ENCODE assay signal across 8 cellular contexts in genomic region chr11:12199231-12199948, GRCh38.
DNase-seq lines count a peak whose midpoint lies in the region; ATAC-seq and TF ChIP-seq lines count a peak whose summit lies in the region.
"Had no signal": no experiment of that assay in that cellular context is flagged by ENCODE, and none has a peak within 500 bp of the region (broad histone marks: within the 10 kb centered on the region; RNA-seq: fewer than 3 reads in every experiment).

No MANE protein-coding gene starts in this region.

- DNase-seq in Caco-2 (peak; percentile 23 to 65), mucosa of descending colon (peak in 2 of 3 donors; percentile 59), psoas muscle (no peak)
- DNase-seq in activated naive CD8-positive, alpha-beta T cell treated with anti-CD3 and anti-CD28 coated beads, Interleukin-2, amount 10 ng/mL, durations not matched to agents 7 days and 5 days, result no peak
- DNase-seq: naive B cell had no signal

- no peak overlapping the region for H3K4me3 ChIP-seq in Caco-2 (ENCODE audit: low read depth, low read length)
- no peak overlapping the region for H3K4me3 ChIP-seq in mucosa of descending colon
- no peak overlapping the region for H3K4me3 ChIP-seq in psoas muscle

- ATAC-seq in activated naive CD8-positive, alpha-beta T cell treated with anti-CD3 and anti-CD28 coated beads, Interleukin-2, amount 10 ng/mL, durations not matched to agents 7 days and 5 days (ENCODE audit: low read depth), result no peak
- ATAC-seq in mucosa of descending colon, result peak; percentile 76
- no peak for ATAC-seq in psoas muscle
- ATAC-seq in HG03135 (IDR thresholded peaks at IDR 0.05; ENCODE audit: unreplicated experiment), result no peak
- no peak for ATAC-seq in GM21717 (IDR thresholded peaks at IDR 0.05; ENCODE audit: unreplicated experiment)

- H3K9me3 ChIP-seq in Caco-2, result no peaks in the 10 kb centered on the region
- no peaks in the 10 kb centered on the region for H3K9me3 ChIP-seq in KOPT-K1 (ENCODE audit: insufficient read depth, low read length, poor library complexity, severe bottlenecking)
- no peaks in the 10 kb centered on the region for H3K9me3 ChIP-seq in mucosa of descending colon
- H3K9me3 ChIP-seq in psoas muscle, result no peaks in the 10 kb centered on the region

- peak overlapping the region; percentile 43 for H3K27ac ChIP-seq in KOPT-K1 (ENCODE audit: low read depth, low read length, poor library complexity, severe bottlenecking)
- H3K27ac ChIP-seq in psoas muscle, result no peak overlapping the region

- TF ChIP-seq CTCF in Caco-2 (IDR thresholded peaks at IDR 0.05; ENCODE audit: insufficient read depth in 1 of 2, low read depth in 1 of 2, low read length in 1 of 2, severe bottlenecking in 1 of 2, unreplicated experiment in 1 of 2) (no peak), mucosa of descending colon (IDR thresholded peaks at IDR 0.05) (no peak), psoas muscle (IDR thresholded peaks at IDR 0.05) (no peak)

- intact Hi-C loops in Caco-2 (cut with micrococcal nuclease; ENCODE audit: unreplicated experiment) (no loop called here), mucosa of descending colon (cut with DNase I, micrococcal nuclease) (no loop called here), psoas muscle (cut with DNase I) (no loop called here)

- no peak overlapping the region for H3K4me3 Mint-ChIP-seq in Caco-2 (ENCODE audit: unreplicated experiment)
- no peak overlapping the region for H3K4me3 Mint-ChIP-seq in activated naive CD8-positive, alpha-beta T cell treated with anti-CD3 and anti-CD28 coated beads, Interleukin-2, amount 10 ng/mL, durations not matched to agents 7 days and 5 days
- H3K4me3 Mint-ChIP-seq: naive B cell had no signal

- peaks cover 58% of the 10 kb centered on the region for H3K4me1 Mint-ChIP-seq in Caco-2 (ENCODE audit: low read depth, unreplicated experiment)
- H3K4me1 Mint-ChIP-seq in activated naive CD8-positive, alpha-beta T cell treated with anti-CD3 and anti-CD28 coated beads, Interleukin-2, amount 10 ng/mL, durations not matched to agents 7 days and 5 days, result peaks cover 42% of the 10 kb centered on the region
- H3K4me1 Mint-ChIP-seq: naive B cell had no signal

- H3K27ac Mint-ChIP-seq in Caco-2 (ENCODE audit: unreplicated experiment), result peak overlapping the region; percentile 92
- peak overlapping the region; percentile 55 for H3K27ac Mint-ChIP-seq in activated naive CD8-positive, alpha-beta T cell treated with anti-CD3 and anti-CD28 coated beads, Interleukin-2, amount 10 ng/mL, durations not matched to agents 7 days and 5 days
- H3K27ac Mint-ChIP-seq: naive B cell had no signal

- no peaks in the 10 kb centered on the region for H3K9me3 Mint-ChIP-seq in Caco-2 (ENCODE audit: unreplicated experiment)
- no peaks in the 10 kb centered on the region for H3K9me3 Mint-ChIP-seq in activated naive CD8-positive, alpha-beta T cell treated with anti-CD3 and anti-CD28 coated beads, Interleukin-2, amount 10 ng/mL, durations not matched to agents 7 days and 5 days

- WGBS in psoas muscle, 3 donors, result 85 to 89% (median 85%) methylated on average over 13 of the region's 13 CpGs

- peaks cover 67% of the 10 kb centered on the region for H3K36me3 Mint-ChIP-seq in Caco-2 (ENCODE audit: insufficient read depth, unreplicated experiment)
- peaks cover 20% of the 10 kb centered on the region for H3K36me3 Mint-ChIP-seq in activated naive CD8-positive, alpha-beta T cell treated with anti-CD3 and anti-CD28 coated beads, Interleukin-2, amount 10 ng/mL, durations not matched to agents 7 days and 5 days
- H3K36me3 Mint-ChIP-seq: naive B cell had no signal

- no peaks in the 10 kb centered on the region for H3K27me3 Mint-ChIP-seq in Caco-2 (ENCODE audit: insufficient read depth, unreplicated experiment)
- H3K27me3 Mint-ChIP-seq in activated naive CD8-positive, alpha-beta T cell treated with anti-CD3 and anti-CD28 coated beads, Interleukin-2, amount 10 ng/mL, durations not matched to agents 7 days and 5 days, result no peaks in the 10 kb centered on the region

- H3K4me1 ChIP-seq in Caco-2 (peaks cover 67% of the 10 kb centered on the region), mucosa of descending colon (ENCODE audit: low read depth) (peaks cover 14% of the 10 kb centered on the region), psoas muscle (peaks cover 12% of the 10 kb centered on the region)

- CTCF ChIA-PET in Caco-2 (lab: Charles Lee), result interaction anchor here (0.6 to 2.2 kb wide), 6 partner anchors 14 to 111 kb away, joined by 3 to 10 read pairs (median 4); no protein-coding TSS in a partner anchor

- H3K27me3 ChIP-seq in Caco-2 (replicated peaks; ENCODE audit: control insufficient read depth, insufficient read depth, low read length) (no peaks in the 10 kb centered on the region), psoas muscle (ENCODE audit: insufficient read depth in 3 of 3, low read length in 2 of 3) (no peaks in the 10 kb centered on the region)

- BruUV-seq in Caco-2 (replicated peaks; lab: Mats Ljungman, UMichigan), result no TSS peak

- POLR2A ChIA-PET in Caco-2 (lab: Charles Lee), result no interaction called here
- POLR2A ChIA-PET in activated naive CD8-positive, alpha-beta T cell treated with anti-CD3 and anti-CD28 coated beads, Interleukin-2, amount 10 ng/mL, durations not matched to agents 7 days and 5 days (lab: Charles Lee), result interaction anchor here (7.2 kb wide), 1 partner anchor 25 kb away, joined by 41 read pairs; no protein-coding TSS in a partner anchor

- H3K36me3 ChIP-seq in Caco-2 (ENCODE audit: control insufficient read depth, insufficient read depth, low read length), result 0 out of 2 replicates have a peak, but pooled peaks cover 4% of the 10 kb centered on the region
- no peaks in the 10 kb centered on the region for H3K36me3 ChIP-seq in KOPT-K1 (ENCODE audit: insufficient read depth, low read length)
- H3K36me3 ChIP-seq in mucosa of descending colon (ENCODE audit: low read depth), result no peaks in the 10 kb centered on the region
- no peaks in the 10 kb centered on the region for H3K36me3 ChIP-seq in psoas muscle (ENCODE audit: insufficient read depth in 1 of 2, low read depth in 1 of 2)

Comparison
In these comparisons a context has a peak if more than half of its experiments do, and no peak if none do; other contexts are left out.
1. DNase-seq: peak in Caco-2 (2 of 2) and mucosa of descending colon (2 of 3); none in activated naive CD8-positive, alpha-beta T cell treated with anti-CD3 and anti-CD28 coated beads, Interleukin-2, amount 10 ng/mL, durations not matched to agents 7 days and 5 days (single experiment) and psoas muscle (0 of 2).